Comparison of ENCODE assay signal across 8 cellular contexts in genomic region chr1:162498442-162498785, GRCh38. TPM values are rescaled to one million over a fixed set of nuclear protein-coding genes. Genes with fewer than 3 reads are reported as not detected.
DNase-seq lines count a peak whose midpoint lies in the region; ATAC-seq and TF ChIP-seq lines count a peak whose summit lies in the region.

No MANE protein-coding gene starts in this region.

- WGBS in ovary, 3 donors = 1 to 3% (median 1%) methylated on average over 7 of the region's 7 CpGs

- H3K36me3 Mint-ChIP-seq in activated CD4-positive, alpha-beta T cell treated with anti-CD3 and anti-CD28 coated beads, Interleukin-2, amount 10 ng/mL, durations not matched to agents 7 days and 5 days (ENCODE audit: low read depth) = peaks cover 22% of the 10 kb centered on the region

- H3K27ac Mint-ChIP-seq in activated CD4-positive, alpha-beta T cell treated with anti-CD3 and anti-CD28 coated beads, Interleukin-2, amount 10 ng/mL, durations not matched to agents 7 days and 5 days = peak overlapping the region; percentile 99

- TF ChIP-seq EP300 in ovary (IDR thresholded peaks at IDR 0.05) = no peak

- DNase-seq in activated CD4-positive, alpha-beta T cell treated with anti-CD3 and anti-CD28 coated beads, Interleukin-2, amount 10 ng/mL, durations not matched to agents 7 days and 5 days = no peak
- no peak for DNase-seq in activated CD4-positive, alpha-beta T cell treated with anti-CD3 and anti-CD28 coated beads, Interleukin-2, amount 50 U/mL, for 4 hours
- peak; percentile 8 for DNase-seq in RPMI8226
- DNase-seq in epithelial cell of esophagus (ENCODE audit: low read depth) = peak; percentile 4
- DNase-seq in ovary = no peak
- DNase-seq in NCI-H1417 treated with DMSO at 0.1 percent for 48 hours (lab: John Stamatoyannopoulos, UW) = no peak
- no peak for DNase-seq in GOT3 (lab: John Stamatoyannopoulos, UW)

- peak overlapping the region; percentile 84 to 88 for H3K27ac ChIP-seq in ovary

- CTCF ChIA-PET in activated CD4-positive, alpha-beta T cell treated with anti-CD3 and anti-CD28 coated beads, Interleukin-2, amount 10 ng/mL, durations not matched to agents 7 days and 5 days (lab: Charles Lee) = no interaction called here

- H3K27me3 Mint-ChIP-seq in activated CD4-positive, alpha-beta T cell treated with anti-CD3 and anti-CD28 coated beads, Interleukin-2, amount 10 ng/mL, durations not matched to agents 7 days and 5 days = peaks cover 2% of the 10 kb centered on the region

- intact Hi-C loops in ovary (cut with DNase I) = loop anchor here in 1 of 4 donors (10.0 kb wide), 1 partner anchor 66 kb away; the partner anchor contains the start of gene UAP1

- no peaks in the 10 kb centered on the region for H3K9me3 ChIP-seq in ovary

- POLR2A ChIA-PET in activated CD4-positive, alpha-beta T cell treated with anti-CD3 and anti-CD28 coated beads, Interleukin-2, amount 10 ng/mL, durations not matched to agents 7 days and 5 days (lab: Charles Lee) = no interaction called here

- H3K27me3 ChIP-seq in ovary = no peaks in the 10 kb centered on the region

- H3K4me3 Mint-ChIP-seq in activated CD4-positive, alpha-beta T cell treated with anti-CD3 and anti-CD28 coated beads, Interleukin-2, amount 10 ng/mL, durations not matched to agents 7 days and 5 days = peak overlapping the region; percentile 98

- H3K9me3 Mint-ChIP-seq in activated CD4-positive, alpha-beta T cell treated with anti-CD3 and anti-CD28 coated beads, Interleukin-2, amount 10 ng/mL, durations not matched to agents 7 days and 5 days = peaks cover 5% of the 10 kb centered on the region

- peak; percentile 22 for ATAC-seq in HG02885 (IDR thresholded peaks at IDR 0.05; ENCODE audit: poor library complexity, unreplicated experiment)

- no peaks in the 10 kb centered on the region for H3K36me3 ChIP-seq in ovary

- TF ChIP-seq CTCF in epithelial cell of esophagus (IDR thresholded peaks at IDR 0.05; ENCODE audit: insufficient read depth, low read depth, low read length, missing control alignments) = no peak
- TF ChIP-seq CTCF in ovary (IDR thresholded peaks at IDR 0.05) = no peak

- H3K4me1 ChIP-seq in ovary (ENCODE audit: insufficient read depth) = peaks cover 6% of the 10 kb centered on the region

- peaks cover 43% of the 10 kb centered on the region for H3K4me1 Mint-ChIP-seq in activated CD4-positive, alpha-beta T cell treated with anti-CD3 and anti-CD28 coated beads, Interleukin-2, amount 10 ng/mL, durations not matched to agents 7 days and 5 days

- no peak for TF ChIP-seq POLR2A in ovary (IDR thresholded peaks at IDR 0.05)

- H3K4me3 ChIP-seq in epithelial cell of esophagus (ENCODE audit: low read length) = peak overlapping the region; percentile 87
- peak overlapping the region; percentile 78 for H3K4me3 ChIP-seq in ovary

RNA-seq across cellular contexts. Expression of gene UHMK1, which starts 0.8 kb away (rescaled TPM):
- 10 to 100 TPM; 57.3 to 60.6 TPM for total RNA-seq in activated CD4-positive, alpha-beta T cell treated with anti-CD3 and anti-CD28 coated beads, Interleukin-2, amount 10 ng/mL, durations not matched to agents 7 days and 5 days
- total RNA-seq in ovary = 10 to 100 TPM; 21.2 to 36.8 (median 24.7) TPM
- 10 to 100 TPM in 1 of 2 donors, 1 to 10 TPM in 1; 8.2 to 20.1 TPM for polyA plus RNA-seq in ovary

Comparison
In these comparisons a context has a peak if more than half of its experiments do, and no peak if none do; other contexts are left out.
1. DNase-seq: peak in RPMI8226 (single experiment) and epithelial cell of esophagus (single experiment); none in activated CD4-positive, alpha-beta T cell treated with anti-CD3 and anti-CD28 coated beads, Interleukin-2, amount 10 ng/mL, durations not matched to agents 7 days and 5 days (single experiment), activated CD4-positive, alpha-beta T cell treated with anti-CD3 and anti-CD28 coated beads, Interleukin-2, amount 50 U/mL, for 4 hours (0 of 2), ovary (0 of 5), NCI-H1417 treated with DMSO at 0.1 percent for 48 hours (single experiment) and GOT3 (single experiment).